ENCODE assay signal across 1 cellular context in genomic region chr14:31038521-31039166, GRCh38.
TF ChIP-seq lines count a peak whose summit lies in the region.

No MANE protein-coding gene starts in this region.

TF ChIP-seq in GM23338, 12 proteins besides CTCF, POLR2A, EP300 and RAD21 (continued from another document):
- TF ChIP-seq, protein P1, sequence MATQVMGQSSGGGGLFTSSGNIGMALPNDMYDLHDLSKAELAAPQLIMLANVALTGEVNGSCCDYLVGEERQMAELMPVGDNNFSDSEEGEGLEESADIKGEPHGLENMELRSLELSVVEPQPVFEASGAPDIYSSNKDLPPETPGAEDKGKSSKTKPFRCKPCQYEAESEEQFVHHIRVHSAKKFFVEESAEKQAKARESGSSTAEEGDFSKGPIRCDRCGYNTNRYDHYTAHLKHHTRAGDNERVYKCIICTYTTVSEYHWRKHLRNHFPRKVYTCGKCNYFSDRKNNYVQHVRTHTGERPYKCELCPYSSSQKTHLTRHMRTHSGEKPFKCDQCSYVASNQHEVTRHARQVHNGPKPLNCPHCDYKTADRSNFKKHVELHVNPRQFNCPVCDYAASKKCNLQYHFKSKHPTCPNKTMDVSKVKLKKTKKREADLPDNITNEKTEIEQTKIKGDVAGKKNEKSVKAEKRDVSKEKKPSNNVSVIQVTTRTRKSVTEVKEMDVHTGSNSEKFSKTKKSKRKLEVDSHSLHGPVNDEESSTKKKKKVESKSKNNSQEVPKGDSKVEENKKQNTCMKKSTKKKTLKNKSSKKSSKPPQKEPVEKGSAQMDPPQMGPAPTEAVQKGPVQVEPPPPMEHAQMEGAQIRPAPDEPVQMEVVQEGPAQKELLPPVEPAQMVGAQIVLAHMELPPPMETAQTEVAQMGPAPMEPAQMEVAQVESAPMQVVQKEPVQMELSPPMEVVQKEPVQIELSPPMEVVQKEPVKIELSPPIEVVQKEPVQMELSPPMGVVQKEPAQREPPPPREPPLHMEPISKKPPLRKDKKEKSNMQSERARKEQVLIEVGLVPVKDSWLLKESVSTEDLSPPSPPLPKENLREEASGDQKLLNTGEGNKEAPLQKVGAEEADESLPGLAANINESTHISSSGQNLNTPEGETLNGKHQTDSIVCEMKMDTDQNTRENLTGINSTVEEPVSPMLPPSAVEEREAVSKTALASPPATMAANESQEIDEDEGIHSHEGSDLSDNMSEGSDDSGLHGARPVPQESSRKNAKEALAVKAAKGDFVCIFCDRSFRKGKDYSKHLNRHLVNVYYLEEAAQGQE (IDR thresholded peaks at IDR 0.05; ENCODE audit: unreplicated experiment), result no peak
- TF ChIP-seq POLR2AphosphoS5 (IDR thresholded peaks at IDR 0.05; ENCODE audit: low read depth), result no peak
- TF ChIP-seq NANOG (IDR thresholded peaks at IDR 0.05; ENCODE audit: borderline replicate concordance), result no peak
- TF ChIP-seq JUNB (IDR thresholded peaks at IDR 0.05; ENCODE audit: unreplicated experiment), result no peak
- TF ChIP-seq, protein P2, sequence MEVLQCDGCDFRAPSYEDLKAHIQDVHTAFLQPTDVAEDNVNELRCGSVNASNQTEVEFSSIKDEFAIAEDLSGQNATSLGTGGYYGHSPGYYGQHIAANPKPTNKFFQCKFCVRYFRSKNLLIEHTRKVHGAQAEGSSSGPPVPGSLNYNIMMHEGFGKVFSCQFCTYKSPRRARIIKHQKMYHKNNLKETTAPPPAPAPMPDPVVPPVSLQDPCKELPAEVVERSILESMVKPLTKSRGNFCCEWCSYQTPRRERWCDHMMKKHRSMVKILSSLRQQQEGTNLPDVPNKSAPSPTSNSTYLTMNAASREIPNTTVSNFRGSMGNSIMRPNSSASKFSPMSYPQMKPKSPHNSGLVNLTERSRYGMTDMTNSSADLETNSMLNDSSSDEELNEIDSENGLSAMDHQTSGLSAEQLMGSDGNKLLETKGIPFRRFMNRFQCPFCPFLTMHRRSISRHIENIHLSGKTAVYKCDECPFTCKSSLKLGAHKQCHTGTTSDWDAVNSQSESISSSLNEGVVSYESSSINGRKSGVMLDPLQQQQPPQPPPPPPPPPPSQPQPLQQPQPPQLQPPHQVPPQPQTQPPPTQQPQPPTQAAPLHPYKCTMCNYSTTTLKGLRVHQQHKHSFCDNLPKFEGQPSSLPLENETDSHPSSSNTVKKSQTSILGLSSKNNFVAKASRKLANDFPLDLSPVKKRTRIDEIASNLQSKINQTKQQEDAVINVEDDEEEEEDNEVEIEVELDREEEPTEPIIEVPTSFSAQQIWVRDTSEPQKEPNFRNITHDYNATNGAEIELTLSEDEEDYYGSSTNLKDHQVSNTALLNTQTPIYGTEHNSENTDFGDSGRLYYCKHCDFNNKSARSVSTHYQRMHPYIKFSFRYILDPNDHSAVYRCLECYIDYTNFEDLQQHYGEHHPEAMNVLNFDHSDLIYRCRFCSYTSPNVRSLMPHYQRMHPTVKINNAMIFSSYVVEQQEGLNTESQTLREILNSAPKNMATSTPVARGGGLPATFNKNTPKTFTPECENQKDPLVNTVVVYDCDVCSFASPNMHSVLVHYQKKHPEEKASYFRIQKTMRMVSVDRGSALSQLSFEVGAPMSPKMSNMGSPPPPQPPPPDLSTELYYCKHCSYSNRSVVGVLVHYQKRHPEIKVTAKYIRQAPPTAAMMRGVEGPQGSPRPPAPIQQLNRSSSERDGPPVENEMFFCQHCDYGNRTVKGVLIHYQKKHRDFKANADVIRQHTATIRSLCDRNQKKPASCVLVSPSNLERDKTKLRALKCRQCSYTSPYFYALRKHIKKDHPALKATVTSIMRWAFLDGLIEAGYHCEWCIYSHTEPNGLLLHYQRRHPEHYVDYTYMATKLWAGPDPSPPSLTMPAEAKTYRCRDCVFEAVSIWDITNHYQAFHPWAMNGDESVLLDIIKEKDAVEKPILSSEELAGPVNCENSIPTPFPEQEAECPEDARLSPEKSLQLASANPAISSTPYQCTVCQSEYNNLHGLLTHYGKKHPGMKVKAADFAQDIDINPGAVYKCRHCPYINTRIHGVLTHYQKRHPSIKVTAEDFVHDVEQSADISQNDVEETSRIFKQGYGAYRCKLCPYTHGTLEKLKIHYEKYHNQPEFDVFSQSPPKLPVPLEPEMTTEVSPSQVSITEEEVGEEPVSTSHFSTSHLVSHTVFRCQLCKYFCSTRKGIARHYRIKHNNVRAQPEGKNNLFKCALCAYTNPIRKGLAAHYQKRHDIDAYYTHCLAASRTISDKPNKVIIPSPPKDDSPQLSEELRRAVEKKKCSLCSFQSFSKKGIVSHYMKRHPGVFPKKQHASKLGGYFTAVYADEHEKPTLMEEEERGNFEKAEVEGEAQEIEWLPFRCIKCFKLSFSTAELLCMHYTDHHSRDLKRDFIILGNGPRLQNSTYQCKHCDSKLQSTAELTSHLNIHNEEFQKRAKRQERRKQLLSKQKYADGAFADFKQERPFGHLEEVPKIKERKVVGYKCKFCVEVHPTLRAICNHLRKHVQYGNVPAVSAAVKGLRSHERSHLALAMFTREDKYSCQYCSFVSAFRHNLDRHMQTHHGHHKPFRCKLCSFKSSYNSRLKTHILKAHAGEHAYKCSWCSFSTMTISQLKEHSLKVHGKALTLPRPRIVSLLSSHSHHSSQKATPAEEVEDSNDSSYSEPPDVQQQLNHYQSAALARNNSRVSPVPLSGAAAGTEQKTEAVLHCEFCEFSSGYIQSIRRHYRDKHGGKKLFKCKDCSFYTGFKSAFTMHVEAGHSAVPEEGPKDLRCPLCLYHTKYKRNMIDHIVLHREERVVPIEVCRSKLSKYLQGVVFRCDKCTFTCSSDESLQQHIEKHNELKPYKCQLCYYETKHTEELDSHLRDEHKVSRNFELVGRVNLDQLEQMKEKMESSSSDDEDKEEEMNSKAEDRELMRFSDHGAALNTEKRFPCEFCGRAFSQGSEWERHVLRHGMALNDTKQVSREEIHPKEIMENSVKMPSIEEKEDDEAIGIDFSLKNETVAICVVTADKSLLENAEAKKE (CRISPR knock-in tag; IDR thresholded peaks at IDR 0.05), result no peak
- TF ChIP-seq EZH2 (IDR thresholded peaks at IDR 0.05; ENCODE audit: low read depth, unreplicated experiment), result no peak
- no peak for TF ChIP-seq STAT1 (IDR thresholded peaks at IDR 0.05; ENCODE audit: unreplicated experiment)
- TF ChIP-seq, protein P3, sequence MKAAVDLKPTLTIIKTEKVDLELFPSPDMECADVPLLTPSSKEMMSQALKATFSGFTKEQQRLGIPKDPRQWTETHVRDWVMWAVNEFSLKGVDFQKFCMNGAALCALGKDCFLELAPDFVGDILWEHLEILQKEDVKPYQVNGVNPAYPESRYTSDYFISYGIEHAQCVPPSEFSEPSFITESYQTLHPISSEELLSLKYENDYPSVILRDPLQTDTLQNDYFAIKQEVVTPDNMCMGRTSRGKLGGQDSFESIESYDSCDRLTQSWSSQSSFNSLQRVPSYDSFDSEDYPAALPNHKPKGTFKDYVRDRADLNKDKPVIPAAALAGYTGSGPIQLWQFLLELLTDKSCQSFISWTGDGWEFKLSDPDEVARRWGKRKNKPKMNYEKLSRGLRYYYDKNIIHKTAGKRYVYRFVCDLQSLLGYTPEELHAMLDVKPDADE (IDR thresholded peaks at IDR 0.05), result no peak
